ENCODE assay signal across 37 cellular contexts in the genomic region with DNA sequence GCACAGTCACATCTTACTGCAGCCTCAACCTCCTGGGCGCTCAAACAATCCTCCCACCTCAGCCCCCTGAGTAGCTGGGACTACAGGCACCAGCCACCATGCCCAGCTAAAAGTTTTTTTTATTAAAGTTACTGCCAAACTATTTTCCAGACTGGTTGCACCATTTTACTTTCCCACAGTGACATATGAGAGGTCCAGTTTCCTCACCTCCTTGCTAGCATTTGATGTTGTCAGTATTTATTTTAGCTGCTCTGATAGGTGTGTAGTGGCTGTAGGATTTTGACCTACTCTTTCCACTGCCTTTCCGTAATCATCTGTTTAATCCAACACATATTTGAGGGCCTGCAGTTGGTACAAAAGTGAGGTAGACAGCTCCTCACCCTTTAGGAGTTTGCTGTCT.
"Had no signal": no experiment of that assay in that cellular context is flagged by ENCODE, and none has a peak within 500 bp of the region (broad histone marks: within the 10 kb centered on the region; RNA-seq: fewer than 3 reads in every experiment).

No MANE protein-coding gene starts in this region.

- H3K4me3 Mint-ChIP-seq: activated B cell treated with CpG ODN at 0.5 μM for 24 hours; activated CD4-positive, alpha-beta memory T cell treated with anti-CD3 and anti-CD28 coated beads for 36 hours; activated CD4-positive, alpha-beta T cell treated with anti-CD3 and anti-CD28 coated beads, Interleukin-2, amount 10 ng/mL, durations not matched to agents 24 days and 14 days; activated CD8-positive, alpha-beta T cell treated with anti-CD3 and anti-CD28 coated beads for 36 hours; activated naive CD4-positive, alpha-beta T cell treated with anti-CD3 and anti-CD28 coated beads for 36 hours; activated naive CD8-positive, alpha-beta T cell treated with anti-CD3 and anti-CD28 coated beads for 36 hours; activated T-cell treated with anti-CD3 and anti-CD28 coated beads, Interleukin-2, amount 50 U/mL, for 4 hours; activated T-cell treated with anti-CD3 and anti-CD28 coated beads, Interleukin-2, amount 50 U/mL, for 72 hours; activated T-helper 1 cell treated with anti-CD3 and anti-CD28 coated beads, Interleukin-12 subunit alpha, Interleukin-12 subunit beta, Interleukin-2, Interleukin-4 antibody, amounts not matched to agents 30 ng/mL and 10 ng/mL and 1 ng/mL, durations not matched to agents 14 hours and 24 hours and 36 hours; activated T-helper 17 cell treated with anti-CD3 and anti-CD28 coated beads, Interleukin-2, amount 50 U/mL, for 72 hours; T-helper 1 cell treated with Interleukin-12 subunit alpha and Interleukin-12 subunit beta and Interleukin-4 antibody, amounts not matched to agents 30 μg/mL and 1 μg/mL, for 36 hours; T-helper 2 cell treated with Interferon-gamma antibody and Interleukin-4, amounts not matched to agents 5 μg/mL and 100 μg/mL, for 36 hours had no signal

- H3K27ac Mint-ChIP-seq: activated B cell treated with CpG ODN at 0.5 μM for 24 hours; activated CD4-positive, alpha-beta memory T cell treated with anti-CD3 and anti-CD28 coated beads for 36 hours; activated CD4-positive, alpha-beta T cell treated with anti-CD3 and anti-CD28 coated beads, Interleukin-2, amount 10 ng/mL, durations not matched to agents 24 days and 14 days; activated CD8-positive, alpha-beta T cell treated with anti-CD3 and anti-CD28 coated beads for 36 hours; activated naive CD4-positive, alpha-beta T cell treated with anti-CD3 and anti-CD28 coated beads for 36 hours; activated naive CD4-positive, alpha-beta T cell treated with anti-CD3 and anti-CD28 coated beads, Interleukin-2, amount 50 U/mL, for 72 hours; activated naive CD8-positive, alpha-beta T cell treated with anti-CD3 and anti-CD28 coated beads for 36 hours; activated T-cell treated with anti-CD3 and anti-CD28 coated beads, Interleukin-2, amount 50 U/mL, for 72 hours; activated T-helper 1 cell treated with anti-CD3 and anti-CD28 coated beads, Interleukin-12 subunit alpha, Interleukin-12 subunit beta, Interleukin-2, Interleukin-4 antibody, amounts not matched to agents 30 ng/mL and 10 ng/mL and 1 ng/mL, durations not matched to agents 14 hours and 24 hours and 36 hours; activated T-helper 17 cell treated with anti-CD3 and anti-CD28 coated beads, Interleukin-2, amount 50 U/mL, for 72 hours; T-helper 1 cell treated with Interleukin-12 subunit alpha and Interleukin-12 subunit beta and Interleukin-4 antibody, amounts not matched to agents 30 μg/mL and 1 μg/mL, for 36 hours; T-helper 2 cell treated with Interferon-gamma antibody and Interleukin-4, amounts not matched to agents 5 μg/mL and 100 μg/mL, for 36 hours had no signal

- H3K27ac ChIP-seq: adrenal gland, body of pancreas, brain microvascular endothelial cell, breast epithelium, VCaP had no signal

- H3K9me3 ChIP-seq: adrenal gland, body of pancreas, breast epithelium had no signal

- H3K36me3 Mint-ChIP-seq: activated CD4-positive, alpha-beta memory T cell treated with anti-CD3 and anti-CD28 coated beads for 36 hours; activated naive CD4-positive, alpha-beta T cell treated with anti-CD3 and anti-CD28 coated beads, Interleukin-2, amount 50 U/mL, for 72 hours; activated naive CD8-positive, alpha-beta T cell treated with anti-CD3 and anti-CD28 coated beads for 36 hours had no signal

- H3K36me3 ChIP-seq: adrenal gland, brain microvascular endothelial cell, breast epithelium had no signal

- ATAC-seq: activated CD8-positive, alpha-beta T cell treated with anti-CD3 and anti-CD28 coated beads for 36 hours; activated naive CD4-positive, alpha-beta T cell treated with anti-CD3 and anti-CD28 coated beads, Interleukin-2, amount 50 U/mL, for 72 hours; activated T-cell treated with anti-CD3 and anti-CD28 coated beads, Interleukin-2, amount 50 U/mL, for 4 hours; activated T-cell treated with anti-CD3 and anti-CD28 coated beads, Interleukin-2, amount 50 U/mL, for 72 hours; activated T-helper 17 cell treated with anti-CD3 and anti-CD28 coated beads, Interleukin-2, amount 50 U/mL, for 72 hours; body of pancreas had no signal

- H3K4me1 ChIP-seq: breast epithelium had no signal

- H3K9me3 Mint-ChIP-seq: activated B cell treated with CpG ODN at 0.5 μM for 24 hours; activated CD4-positive, alpha-beta memory T cell treated with anti-CD3 and anti-CD28 coated beads for 36 hours; activated CD8-positive, alpha-beta T cell treated with anti-CD3 and anti-CD28 coated beads for 36 hours; activated naive CD4-positive, alpha-beta T cell treated with anti-CD3 and anti-CD28 coated beads for 36 hours; activated naive CD4-positive, alpha-beta T cell treated with anti-CD3 and anti-CD28 coated beads, Interleukin-2, amount 50 U/mL, for 72 hours; activated naive CD8-positive, alpha-beta T cell treated with anti-CD3 and anti-CD28 coated beads for 36 hours; activated T-cell treated with anti-CD3 and anti-CD28 coated beads, Interleukin-2, amount 50 U/mL, for 4 hours; activated T-cell treated with anti-CD3 and anti-CD28 coated beads, Interleukin-2, amount 50 U/mL, for 72 hours; activated T-helper 1 cell treated with anti-CD3 and anti-CD28 coated beads, Interleukin-12 subunit alpha, Interleukin-12 subunit beta, Interleukin-2, Interleukin-4 antibody, amounts not matched to agents 30 ng/mL and 10 ng/mL and 1 ng/mL, durations not matched to agents 14 hours and 24 hours and 36 hours; activated T-helper 17 cell treated with anti-CD3 and anti-CD28 coated beads, Interleukin-2, amount 50 U/mL, for 72 hours; T-helper 1 cell treated with Interleukin-12 subunit alpha and Interleukin-12 subunit beta and Interleukin-4 antibody, amounts not matched to agents 30 μg/mL and 1 μg/mL, for 36 hours; T-helper 2 cell treated with Interferon-gamma antibody and Interleukin-4, amounts not matched to agents 5 μg/mL and 100 μg/mL, for 36 hours had no signal

- DNase-seq: activated B cell treated with CpG ODN at 0.5 μM for 24 hours; activated CD4-positive, alpha-beta memory T cell treated with anti-CD3 and anti-CD28 coated beads for 36 hours; activated CD4-positive, alpha-beta T cell treated with anti-CD3 and anti-CD28 coated beads for 4 hours; activated CD4-positive, alpha-beta T cell treated with anti-CD3 and anti-CD28 coated beads, Interleukin-2, amount 10 ng/mL, durations not matched to agents 24 days and 14 days; activated CD4-positive, alpha-beta T cell treated with anti-CD3 and anti-CD28 coated beads, Interleukin-2, amount 50 U/mL, for 1 hour; activated CD4-positive, alpha-beta T cell treated with anti-CD3 and anti-CD28 coated beads, Interleukin-2, amount 50 U/mL, for 4 hours; activated CD4-positive, CD25-positive, alpha-beta regulatory T cell treated with anti-CD3 and anti-CD28 coated beads, Interleukin-2, amount 50 U/mL, for 72 hours; activated CD8-positive, alpha-beta memory T cell treated with anti-CD3 and anti-CD28 coated beads, Interleukin-2, amount 50 U/mL, for 4 hours; activated CD8-positive, alpha-beta T cell treated with anti-CD3 and anti-CD28 coated beads for 36 hours; activated effector memory CD4-positive, alpha-beta T cell treated with anti-CD3 and anti-CD28 coated beads, Interleukin-2, amount 50 U/mL, for 16 hours; activated gamma-delta T cell treated with Interleukin-2 at 50 U/mL for 16 hours; activated naive CD4-positive, alpha-beta T cell; activated naive CD4-positive, alpha-beta T cell treated with anti-CD3 and anti-CD28 coated beads for 36 hours; activated naive CD4-positive, alpha-beta T cell treated with anti-CD3 and anti-CD28 coated beads, Interleukin-2, amount 50 U/mL, for 16 hours; activated naive CD8-positive, alpha-beta T cell treated with anti-CD3 and anti-CD28 coated beads for 36 hours; activated T-cell treated with anti-CD3 and anti-CD28 coated beads for 4 hours; activated T-cell treated with anti-CD3 and anti-CD28 coated beads, Interleukin-2, amount 50 U/mL, for 1 hour; activated T-cell treated with anti-CD3 and anti-CD28 coated beads, Interleukin-2, amount 50 U/mL, for 4 hours; activated T-cell treated with anti-CD3 and anti-CD28 coated beads, Interleukin-2, amount 50 U/mL, for 72 hours; amniotic stem cell; aorta; body of pancreas; brain microvascular endothelial cell; central memory CD4-positive, alpha-beta T cell; T-helper 1 cell; T-helper 2 cell; T-helper 9 cell had no signal

- FAIRE-seq: astrocyte, TTC549 had no signal

- H3K4me3 ChIP-seq: adrenal gland, body of pancreas, breast epithelium had no signal

- H3K27me3 ChIP-seq: adrenal gland, body of pancreas, brain microvascular endothelial cell had no signal
